Comparison of ENCODE assay signal across 12 cellular contexts in genomic region chr11:36372101-36372767, GRCh38.
A peak's percentile ranks its signal among the peaks of the same experiment; 100 is the strongest.
DNase-seq lines count a peak whose midpoint lies in the region; ATAC-seq lines count a peak whose summit lies in the region.
"Had no signal": no experiment of that assay in that cellular context is flagged by ENCODE, and none has a peak within 500 bp of the region (broad histone marks: within the 10 kb centered on the region; RNA-seq: fewer than 3 reads in every experiment).

No MANE protein-coding gene starts in this region.

- ATAC-seq in HG02642 (IDR thresholded peaks at IDR 0.05; ENCODE audit: poor library complexity, unreplicated experiment) = no peak
- ATAC-seq: stimulated activated naive B cell treated with anti-CD40 and anti-IgM and Interleukin-4, amounts not matched to agents 10 μg/mL and 1 μg/mL and 100 μg/mL, for 72 hours had no signal

- peak; percentile 74 for DNase-seq in AG08395 (ENCODE audit: low spot score)
- DNase-seq in HT-29 (ENCODE audit: low spot score) = peak; percentile 57
- DNase-seq in amniotic epithelial cell (ENCODE audit: low read depth) = peak; percentile 94
- DNase-seq in iris pigment epithelial cell (ENCODE audit: low read depth) = peak; percentile 94
- no peak for DNase-seq in NCI-H1105 (lab: John Stamatoyannopoulos, UW)
- DNase-seq in iPS-NIHi7 (ENCODE audit: extremely low spot score) = no peak
- DNase-seq in NK-92 (lab: John Stamatoyannopoulos, UW; ENCODE audit: unreplicated experiment) = no peak
- DNase-seq: amniotic stem cell; NCI-H510A; SHP77 treated with DMSO at 0.1 percent for 48 hours; stimulated activated naive B cell treated with anti-CD40 and anti-IgM and Interleukin-4, amounts not matched to agents 10 μg/mL and 1 μg/mL and 100 μg/mL, for 72 hours had no signal

Comparison
In these comparisons a context has a peak if more than half of its experiments do, and no peak if none do; other contexts are left out.
1. DNase-seq: peak in AG08395 (single experiment), HT-29 (single experiment), amniotic epithelial cell (single experiment) and iris pigment epithelial cell (single experiment); none in NCI-H1105 (single experiment), iPS-NIHi7 (single experiment) and NK-92 (single experiment).